26 cellular contexts compared by ENCODE assay signal in genomic region chr22:27501191-27501936, GRCh38.
DNase-seq lines count a peak whose midpoint lies in the region; ATAC-seq, FAIRE-seq and TF ChIP-seq lines count a peak whose summit lies in the region.
"Had no signal": no experiment of that assay in that cellular context is flagged by ENCODE, and none has a peak within 500 bp of the region (broad histone marks: within the 10 kb centered on the region; RNA-seq: fewer than 3 reads in every experiment).

No MANE protein-coding gene starts in this region.

- CTCF ChIA-PET in RWPE1 (lab: Yijun Ruan, JAX): no interaction called here

- TF ChIP-seq CTCF in RWPE1 (conservative IDR thresholded peaks at IDR 0.05; ENCODE audit: low read depth) (no peak), liver (IDR thresholded peaks at IDR 0.05; ENCODE audit: low read depth, low read length, missing input control) (no peak), psoas muscle (IDR thresholded peaks at IDR 0.05) (no peak)

- H3K27me3 ChIP-seq in liver (ENCODE audit: control insufficient read depth in 4 of 4, insufficient read depth in 4 of 4, low read length in 3 of 4): no peaks in the 10 kb centered on the region
- H3K27me3 ChIP-seq in psoas muscle (ENCODE audit: insufficient read depth in 3 of 3, low read length in 2 of 3): no peaks in the 10 kb centered on the region
- H3K27me3 ChIP-seq: cardiac muscle cell, suprapubic skin, vagina had no signal

- DNase-seq in NCI-H146 treated with DMSO at 0.1 percent for 48 hours (lab: John Stamatoyannopoulos, UW; ENCODE audit: unreplicated experiment) (peak; percentile 22), RWPE1 (ENCODE audit: low spot score) (no peak), psoas muscle (peak in 1 of 2 donors; percentile 78), cardiac septum (ENCODE audit: low spot score) (no peak), RCC 7860 (ENCODE audit: low spot score) (no peak)
- no peak for DNase-seq in activated CD8-positive, alpha-beta memory T cell treated with anti-CD3 and anti-CD28 coated beads for 24 hours
- DNase-seq: activated CD4-positive, alpha-beta memory T cell treated with anti-CD3 and anti-CD28 coated beads, Interleukin-2, amount 10 ng/mL, durations not matched to agents 7 days and 5 days; activated CD4-positive, CD25-positive, alpha-beta regulatory T cell; activated naive CD4-positive, alpha-beta T cell; CD4-positive, CD25-positive, alpha-beta regulatory T cell; GDM1; glutamatergic neuron; KBM-7; left cardiac atrium; midbrain; NCI-H1930; NCI-H510A treated with DMSO at 0.1 percent for 48 hours; stimulated activated CD4-positive, alpha-beta T cell treated with anti-CD3 and anti-CD28 coated beads, Interleukin-1b, Interleukin-23, amount 100 ng/mL, for 48 hours had no signal

- FAIRE-seq in RCC 7860 (lab: Jason Lieb, UNC): no peak

- intact Hi-C loops in psoas muscle (cut with DNase I): no loop called here
- intact Hi-C loops in cardiac septum (cut with DNase I): no loop called here

- WGBS in liver: 68% methylated on average over 9 of the region's 9 CpGs
- WGBS in psoas muscle, 3 donors: 39 to 69% (median 52%) methylated on average over 9 of the region's 9 CpGs

- peak overlapping the region; percentile 46 for H3K27ac ChIP-seq in RWPE1
- no peak overlapping the region for H3K27ac ChIP-seq in liver (ENCODE audit: low read depth in 1 of 2, low read length in 2 of 2)
- peak overlapping the region; percentile 78 for H3K27ac ChIP-seq in psoas muscle
- H3K27ac ChIP-seq: cardiac muscle cell, skin epidermis, suprapubic skin, vagina had no signal

- H3K9me3 ChIP-seq in liver (ENCODE audit: control insufficient read depth in 4 of 4, low read length in 3 of 4): no peaks in the 10 kb centered on the region
- H3K9me3 ChIP-seq in psoas muscle: no peaks in the 10 kb centered on the region
- H3K9me3 ChIP-seq: suprapubic skin, vagina had no signal

- H3K36me3 ChIP-seq in liver (ENCODE audit: control insufficient read depth in 4 of 4, insufficient read depth in 3 of 4, low read depth in 1 of 4, low read length in 3 of 4): no peaks in the 10 kb centered on the region
- no peaks in the 10 kb centered on the region for H3K36me3 ChIP-seq in psoas muscle (ENCODE audit: insufficient read depth in 1 of 2, low read depth in 1 of 2)
- H3K36me3 ChIP-seq: cardiac muscle cell, suprapubic skin, vagina had no signal

- peak; percentile 41 to 74 (median 63) for ATAC-seq in psoas muscle
- ATAC-seq: left cardiac atrium; natural killer cell treated with Interleukin-12 subunit alpha and Interleukin-12 subunit beta and Interleukin-15 and Interleukin-18, amount 100 ng/mL, for 72 hours; SK-N-SH treated with all-trans-retinoic acid at 6 μM for 48 hours; stimulated activated effector memory CD8-positive, alpha-beta T cell treated with anti-CD3 and anti-CD28 coated beads, Interleukin-12 subunit alpha, Interleukin-12 subunit beta, amount 100 ng/mL, for 72 hours had no signal

- H3K4me3 ChIP-seq in liver (ENCODE audit: low read depth in 1 of 3, low read length in 3 of 3) (no peak overlapping the region), psoas muscle (no peak overlapping the region)
- H3K4me3 ChIP-seq: cardiac muscle cell, skin epidermis, suprapubic skin, vagina had no signal

- POLR2A ChIA-PET in RWPE1 (lab: Yijun Ruan, JAX; ENCODE audit: low non-redundant PET): no interaction called here

- H3K9ac ChIP-seq in liver (ENCODE audit: low read depth in 1 of 2, low read length in 2 of 2): no peak overlapping the region

- H3K4me1 ChIP-seq in liver (ENCODE audit: control insufficient read depth in 4 of 4, insufficient read depth in 4 of 4, low read length in 3 of 4): no peaks in the 10 kb centered on the region
- H3K4me1 ChIP-seq in psoas muscle: peaks cover 32% of the 10 kb centered on the region
- H3K4me1 ChIP-seq: vagina had no signal

- TF ChIP-seq RAD21 in liver (IDR thresholded peaks at IDR 0.05): no peak

TF ChIP-seq in liver, 16 proteins besides CTCF, POLR2A, EP300 and RAD21:
- TF ChIP-seq RXRA (IDR thresholded peaks at IDR 0.05): no peak
- TF ChIP-seq MAX (IDR thresholded peaks at IDR 0.05): no peak
- peak in 1 of 2 donors; percentile 65 for TF ChIP-seq HNF4A (conservative IDR thresholded peaks at IDR 0.05)
- no peak for TF ChIP-seq SP1 (IDR thresholded peaks at IDR 0.05)
- TF ChIP-seq TAF1 (conservative IDR thresholded peaks at IDR 0.05): no peak
- peak; percentile 19 for TF ChIP-seq REST (IDR thresholded peaks at IDR 0.05)
- TF ChIP-seq JUND (IDR thresholded peaks at IDR 0.05): no peak
- no peak for TF ChIP-seq HNF4G (IDR thresholded peaks at IDR 0.05)
- TF ChIP-seq FOXA1 (IDR thresholded peaks at IDR 0.05): no peak
- no peak for TF ChIP-seq ZBTB33 (IDR thresholded peaks at IDR 0.05)

Comparison
In these comparisons a context has a peak if more than half of its experiments do, and no peak if none do; other contexts are left out.
1. H3K27ac ChIP-seq: peak in RWPE1 (single experiment) and psoas muscle (single experiment); none in liver (0 of 2).